In the genomic region with DNA sequence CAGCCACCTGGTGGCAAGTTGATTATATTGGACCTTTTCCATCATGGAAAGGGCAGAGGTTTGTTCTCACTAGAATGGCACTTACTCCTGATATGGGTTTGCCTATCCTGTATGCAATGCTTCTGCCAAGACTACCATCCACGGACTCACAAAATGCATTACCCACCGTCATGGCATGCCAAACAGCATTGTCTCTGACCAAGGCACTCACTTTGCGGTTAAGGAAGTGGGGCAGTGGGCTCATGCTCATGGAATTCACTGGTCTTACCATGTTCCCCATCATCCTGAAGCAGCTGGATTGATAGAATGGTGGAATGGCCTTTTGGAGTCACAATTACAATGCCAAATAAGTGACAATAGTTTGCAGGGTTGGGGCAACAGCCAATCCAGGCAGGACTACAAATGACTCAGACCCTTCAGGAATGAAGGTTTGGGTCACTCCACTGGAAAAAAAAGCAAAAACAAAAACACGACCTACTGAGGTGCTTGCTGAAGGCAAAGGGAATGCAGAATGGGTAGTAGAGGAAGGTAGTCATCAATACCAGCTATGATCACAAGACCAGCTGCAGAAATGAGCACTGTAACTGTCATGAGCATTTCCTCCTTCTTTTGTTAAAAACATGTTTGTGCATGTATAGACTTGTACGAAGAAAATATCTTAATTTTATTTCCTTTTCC, we compare ENCODE assay signal across 6 cellular contexts. TPM values are rescaled to one million over a fixed set of nuclear protein-coding genes. Genes with fewer than 3 reads are reported as not detected.
"Had no signal": no experiment of that assay in that cellular context is flagged by ENCODE, and none has a peak within 500 bp of the region (broad histone marks: within the 10 kb centered on the region; RNA-seq: fewer than 3 reads in every experiment).

No MANE protein-coding gene starts in this region.

RNA-seq across cellular contexts. Expression of a gene that starts 11.5 kb away (rescaled TPM):
- total RNA-seq: kidney epithelial cell had no signal
- polyA plus RNA-seq: neural cell had no signal

RNA-seq across cellular contexts. Expression of a gene that starts 25.2 kb away (rescaled TPM):
- total RNA-seq: left ventricle myocardium superior had no signal
- polyA plus RNA-seq: naive thymus-derived CD4-positive, alpha-beta T cell; neural cell had no signal

RNA-seq across cellular contexts. Expression of a gene that starts 51.0 kb away (rescaled TPM):
- total RNA-seq: epithelial cell of proximal tubule; kidney epithelial cell; naive thymus-derived CD4-positive, alpha-beta T cell; skeletal muscle tissue had no signal
- polyA plus RNA-seq: naive thymus-derived CD4-positive, alpha-beta T cell; neural cell had no signal
